In the genomic region with DNA sequence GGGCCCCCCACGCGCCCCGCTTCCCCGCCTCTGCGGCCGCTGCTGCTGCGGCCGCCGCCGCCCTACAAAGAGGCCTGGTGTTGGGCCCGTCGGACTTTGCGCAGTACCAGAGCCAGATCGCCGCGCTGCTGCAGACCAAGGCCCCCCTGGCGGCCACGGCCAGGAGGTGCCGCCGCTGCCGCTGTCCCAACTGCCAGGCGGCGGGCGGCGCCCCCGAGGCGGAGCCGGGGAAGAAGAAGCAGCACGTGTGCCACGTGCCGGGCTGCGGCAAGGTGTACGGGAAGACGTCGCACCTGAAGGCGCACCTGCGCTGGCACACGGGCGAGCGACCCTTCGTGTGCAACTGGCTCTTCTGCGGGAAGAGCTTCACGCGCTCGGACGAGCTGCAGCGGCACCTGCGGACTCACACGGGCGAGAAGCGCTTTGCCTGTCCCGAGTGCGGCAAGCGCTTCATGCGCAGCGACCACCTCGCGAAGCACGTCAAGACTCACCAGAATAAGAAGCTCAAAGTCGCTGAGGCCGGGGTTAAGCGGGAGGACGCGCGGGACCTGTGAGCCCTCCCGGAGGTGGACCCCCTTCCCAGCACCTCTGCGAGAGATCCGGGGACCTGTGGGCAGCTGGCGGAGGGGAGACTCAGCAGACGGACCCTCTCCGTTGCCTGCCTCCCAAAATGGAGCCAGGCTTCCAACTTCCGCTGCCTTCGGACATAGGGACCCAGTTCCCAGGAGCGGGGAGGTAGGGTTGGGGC, we compare ENCODE assay signal across 8 cellular contexts. TPM values are rescaled to one million over a fixed set of nuclear protein-coding genes. Genes with fewer than 3 reads are reported as not detected.
DNase-seq lines count a peak whose midpoint lies in the region; FAIRE-seq and TF ChIP-seq lines count a peak whose summit lies in the region.

No MANE protein-coding gene starts in this region.

- peaks cover 49% of the 10 kb centered on the region for H3K27me3 ChIP-seq in bronchial epithelial cell (ENCODE audit: control insufficient read depth, insufficient read depth, low read length)

- FAIRE-seq in bronchial epithelial cell (lab: Jason Lieb, UNC) (no peak), GM12892 (lab: Jason Lieb, UNC) (no peak)

- no peak for TF ChIP-seq POLR2A in GM12892 (IDR thresholded peaks at IDR 0.05; ENCODE audit: low read depth, low read length)

- DNase-seq in stimulated activated CD4-positive, alpha-beta T cell treated with anti-CD3 and anti-CD28 coated beads, Interleukin-12 subunit alpha, Interleukin-12 subunit beta, amount 100 ng/mL, for 4 hours, result peak; percentile 25
- no peak for DNase-seq in stimulated activated CD4-positive, alpha-beta T cell treated with anti-CD3 and anti-CD28 coated beads, Interleukin-4, amount 100 ng/mL, for 24 hours
- DNase-seq in bronchial epithelial cell (ENCODE audit: low read depth) (no peak), islet precursor cell (peak; percentile 91), NCI-H2107 (lab: John Stamatoyannopoulos, UW) (no peak), NCI-H2196 (lab: John Stamatoyannopoulos, UW; ENCODE audit: unreplicated experiment) (no peak), GM12892 (ENCODE audit: insufficient read length) (no peak)
- peak; percentile 60 for DNase-seq in stimulated activated CD8-positive, alpha-beta memory T cell treated with anti-CD3 and anti-CD28 coated beads, Interleukin-4, amount 100 ng/mL, for 48 hours

- no peaks in the 10 kb centered on the region for H3K36me3 ChIP-seq in bronchial epithelial cell (ENCODE audit: control insufficient read depth, insufficient read depth, low read length)

- peak; percentile 41 for TF ChIP-seq CTCF in bronchial epithelial cell (IDR thresholded peaks at IDR 0.05; ENCODE audit: insufficient read depth, low read length, severe bottlenecking)

- no peak overlapping the region for H3K4me3 ChIP-seq in bronchial epithelial cell (ENCODE audit: low read depth, low read length)

RNA-seq across cellular contexts. Expression of gene SP5, which starts 1.9 kb away (rescaled TPM):
- not detected in 2 replicates for total RNA-seq in bronchial epithelial cell
- not detected for polyA plus RNA-seq in GM12892 (2012; ENCODE audit: missing spikeins)

RNA-seq across cellular contexts. Expression of gene ERICH2, which starts 53.2 kb away (rescaled TPM):
- 4.7 and 7.7 TPM in 2 replicates for total RNA-seq in bronchial epithelial cell
- not detected for polyA plus RNA-seq in GM12892 (2012; ENCODE audit: missing spikeins)

Comparison
In these comparisons a context has a peak if more than half of its experiments do, and no peak if none do; other contexts are left out.
1. DNase-seq: peak in stimulated activated CD4-positive, alpha-beta T cell treated with anti-CD3 and anti-CD28 coated beads, Interleukin-12 subunit alpha, Interleukin-12 subunit beta, amount 100 ng/mL, for 4 hours (single experiment), islet precursor cell (single experiment) and stimulated activated CD8-positive, alpha-beta memory T cell treated with anti-CD3 and anti-CD28 coated beads, Interleukin-4, amount 100 ng/mL, for 48 hours (single experiment); none in stimulated activated CD4-positive, alpha-beta T cell treated with anti-CD3 and anti-CD28 coated beads, Interleukin-4, amount 100 ng/mL, for 24 hours (single experiment), bronchial epithelial cell (single experiment), NCI-H2107 (single experiment), NCI-H2196 (single experiment) and GM12892 (single experiment).